15 cellular contexts compared by ENCODE assay signal in the genomic region with DNA sequence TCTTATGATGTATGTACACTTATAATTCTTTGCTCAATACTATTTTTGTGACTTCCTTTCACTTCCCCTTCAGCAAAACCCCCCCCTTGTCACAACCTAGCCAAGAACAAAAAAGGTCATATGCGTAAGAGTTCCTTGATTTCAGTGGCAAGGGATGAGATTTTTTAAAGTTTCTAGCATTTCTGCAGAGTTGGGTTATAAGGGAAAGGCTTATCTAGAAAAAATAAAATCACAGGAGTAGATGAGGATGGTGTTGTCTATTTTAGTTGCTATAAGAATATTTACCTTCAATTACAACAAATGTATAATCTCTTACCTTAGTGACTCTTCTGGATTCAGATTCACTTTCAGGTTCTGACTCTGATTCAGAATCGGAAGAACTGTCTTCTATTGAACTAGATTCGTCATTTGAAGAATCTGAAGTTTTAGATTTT.
A peak's percentile ranks its signal among the peaks of the same experiment; 100 is the strongest.
DNase-seq lines count a peak whose midpoint lies in the region; ATAC-seq, FAIRE-seq and TF ChIP-seq lines count a peak whose summit lies in the region.
"Had no signal": no experiment of that assay in that cellular context is flagged by ENCODE, and none has a peak within 500 bp of the region (broad histone marks: within the 10 kb centered on the region; RNA-seq: fewer than 3 reads in every experiment).

No MANE protein-coding gene starts in this region.

- ATAC-seq in GM21390 (IDR thresholded peaks at IDR 0.05; ENCODE audit: unreplicated experiment): peak; percentile 60
- peak; percentile 53 for ATAC-seq in HG03060 (IDR thresholded peaks at IDR 0.05; ENCODE audit: low read depth, unreplicated experiment)
- ATAC-seq: left colon, natural killer cell, right cardiac atrium had no signal

- H4K20me1 ChIP-seq in OCI-LY3 (ENCODE audit: insufficient read depth, low read length): no peaks in the 10 kb centered on the region

- H2AFZ ChIP-seq in OCI-LY3 (ENCODE audit: low read depth, low read length): peak overlapping the region; percentile 58; the same call in 1 of the 2 replicates

- peaks cover 8% of the 10 kb centered on the region; the same call in 1 of the 2 replicates for H3K79me2 ChIP-seq in OCI-LY3 (ENCODE audit: low read length)

- DNase-seq in GM13977 (ENCODE audit: low spot score) (peak; percentile 29), urothelium cell line (ENCODE audit: low spot score) (no peak), foreskin fibroblast (no peak), right atrium auricular region (ENCODE audit: low spot score) (no peak), Peyer's patch (no peak)
- DNase-seq: activated CD4-positive, alpha-beta T cell treated with anti-CD3 and anti-CD28 coated beads, Interleukin-2, amount 50 U/mL, for 48 hours; DMS79; left colon; natural killer cell; NCI-H2171 treated with DMSO at 0.1 percent for 48 hours; right cardiac atrium had no signal

- H3K4me2 ChIP-seq in OCI-LY3 (ENCODE audit: low read length): peak overlapping the region; percentile 84

- H3K9ac ChIP-seq in OCI-LY3 (ENCODE audit: low read length): peak overlapping the region; percentile 45; the same call in 1 of the 2 replicates

- H3K27ac ChIP-seq in OCI-LY3 (ENCODE audit: low read length) (peak overlapping the region; percentile 93), right atrium auricular region (no peak overlapping the region), Peyer's patch (no peak overlapping the region)

- peak overlapping the region; percentile 67 for H3K4me3 ChIP-seq in OCI-LY3 (ENCODE audit: low read length)
- H3K4me3 ChIP-seq in foreskin fibroblast (ENCODE audit: low read depth in 1 of 2, low read length in 2 of 2): no peak overlapping the region
- H3K4me3 ChIP-seq in right atrium auricular region: no peak overlapping the region
- no peak overlapping the region for H3K4me3 ChIP-seq in Peyer's patch

- H3K27me3 ChIP-seq in OCI-LY3 (ENCODE audit: low read depth, low read length) (no peaks in the 10 kb centered on the region), right atrium auricular region (no peaks in the 10 kb centered on the region), Peyer's patch (no peaks in the 10 kb centered on the region)

- no peak for TF ChIP-seq POLR2A in Peyer's patch (IDR thresholded peaks at IDR 0.05)

- no peak for FAIRE-seq in urothelium cell line (lab: Jason Lieb, UNC)
- FAIRE-seq: endometrium had no signal

- in situ Hi-C loops in GM13977 (cut with MboI; ENCODE audit: low pct_unique_long_range_greater_than_20kb, low sequenced_read_pairs, unreplicated experiment): no loop called here

- H3K36me3 ChIP-seq in OCI-LY3 (replicated peaks; ENCODE audit: low read depth, low read length) (peaks cover 8% of the 10 kb centered on the region), right atrium auricular region (peaks cover 9% of the 10 kb centered on the region), Peyer's patch (peaks cover 0 to 31% (median 0%) of the 10 kb centered on the region in 3 donors)

- H3K4me1 ChIP-seq in OCI-LY3 (ENCODE audit: low read length) (peaks cover 74% of the 10 kb centered on the region), right atrium auricular region (no peaks in the 10 kb centered on the region), Peyer's patch (peaks cover 0 to 6% (median 0%) of the 10 kb centered on the region in 4 donors)

- TF ChIP-seq CTCF in GM13977 (IDR thresholded peaks at IDR 0.05; ENCODE audit: extremely low read depth, insufficient read depth, missing control alignments) (no peak), OCI-LY3 (IDR thresholded peaks at IDR 0.05; ENCODE audit: low read depth, low read length) (no peak), foreskin fibroblast (IDR thresholded peaks at IDR 0.05; ENCODE audit: low read depth, low read length) (no peak), right atrium auricular region (IDR thresholded peaks at IDR 0.05) (no peak), Peyer's patch (IDR thresholded peaks at IDR 0.05) (no peak)

- H3K9me3 ChIP-seq in OCI-LY3 (ENCODE audit: insufficient read depth, low read length): no peaks in the 10 kb centered on the region
- no peaks in the 10 kb centered on the region for H3K9me3 ChIP-seq in right atrium auricular region
- H3K9me3 ChIP-seq in Peyer's patch: no peaks in the 10 kb centered on the region
